ENCODE assay signal across 20 cellular contexts in genomic region chr11:18790820-18791174, GRCh38. TPM values are rescaled to one million over a fixed set of nuclear protein-coding genes. Genes with fewer than 3 reads are reported as not detected.
DNase-seq lines count a peak whose midpoint lies in the region; ATAC-seq and TF ChIP-seq lines count a peak whose summit lies in the region.
"Had no signal": no experiment of that assay in that cellular context is flagged by ENCODE, and none has a peak within 500 bp of the region (broad histone marks: within the 10 kb centered on the region; RNA-seq: fewer than 3 reads in every experiment).

No MANE protein-coding gene starts in this region.

- no peaks in the 10 kb centered on the region for H3K9me2 ChIP-seq in PC-3 (replicated peaks; ENCODE audit: low read length)

- no TSS peak for BruUV-seq in PC-3 (replicated peaks; lab: Mats Ljungman, UMichigan)

- H3K4me1 Mint-ChIP-seq in endothelial cell (ENCODE audit: unreplicated experiment) (peaks cover 12% of the 10 kb centered on the region), nephron progenitor cell (peaks cover 12% of the 10 kb centered on the region)

- H3K36me3 ChIP-seq in heart right ventricle (no peaks in the 10 kb centered on the region), upper lobe of left lung (no peaks in the 10 kb centered on the region), PC-3 (ENCODE audit: low read depth, low read length) (no peaks in the 10 kb centered on the region)
- H3K36me3 ChIP-seq: Peyer's patch had no signal

- ATAC-seq in heart right ventricle (no peak), left ventricle myocardium superior (no peak), upper lobe of left lung (ENCODE audit: low FRiP score in 2 of 2) (no peak), PC-3 (no peak)
- ATAC-seq: activated CD8-positive, alpha-beta T cell treated with anti-CD3 and anti-CD28 coated beads for 36 hours; CD8-positive, alpha-beta T cell; mucosa of descending colon had no signal

- no peak for DNase-seq in heart right ventricle
- DNase-seq in left ventricle myocardium superior = no peak
- DNase-seq in endothelial cell (ENCODE audit: low spot score) = no peak
- no peak for DNase-seq in nephron progenitor cell
- DNase-seq in upper lobe of left lung = no peak
- no peak for DNase-seq in PC-3
- DNase-seq in hypothalamus (lab: John Stamatoyannopoulos, UW) = no peak
- no peak for DNase-seq in NCI-H526 treated with DMSO at 0.1 percent for 48 hours (lab: John Stamatoyannopoulos, UW)
- DNase-seq: activated CD8-positive, alpha-beta T cell treated with anti-CD3 and anti-CD28 coated beads for 36 hours; CD8-positive, alpha-beta T cell; cerebellar nuclear complex; islet precursor cell; mucosa of descending colon; NCI-H187; NCI-H524 treated with DMSO at 0.1 percent for 48 hours; Peyer's patch; stimulated activated CD4-positive, alpha-beta T cell treated with anti-CD3 and anti-CD28 coated beads, Interleukin-12 subunit alpha, Interleukin-12 subunit beta, amount 100 ng/mL, for 4 hours; SW 1271 had no signal

- POLR2A ChIA-PET in PC-3 (lab: Charles Lee; ENCODE audit: unreplicated experiment) = no interaction called here

- CTCF ChIA-PET in PC-3 (lab: Charles Lee) = no interaction called here

- no peak overlapping the region for H3K27ac Mint-ChIP-seq in endothelial cell (ENCODE audit: unreplicated experiment)
- H3K27ac Mint-ChIP-seq in nephron progenitor cell = no peak overlapping the region
- H3K27ac Mint-ChIP-seq: activated CD8-positive, alpha-beta T cell treated with anti-CD3 and anti-CD28 coated beads for 36 hours; CD8-positive, alpha-beta T cell; IgD-negative memory B cell; stimulated activated naive CD8-positive, alpha-beta T cell treated with anti-CD3 and anti-CD28 coated beads, Interleukin-15, Interleukin-2, amounts not matched to agents 100 ng/mL and 50 ng/mL, for 24 hours had no signal

- H3K9me3 Mint-ChIP-seq in endothelial cell (ENCODE audit: unreplicated experiment) = no peaks in the 10 kb centered on the region
- no peaks in the 10 kb centered on the region for H3K9me3 Mint-ChIP-seq in nephron progenitor cell
- H3K9me3 Mint-ChIP-seq: activated CD8-positive, alpha-beta T cell treated with anti-CD3 and anti-CD28 coated beads for 36 hours; CD8-positive, alpha-beta T cell; IgD-negative memory B cell; stimulated activated naive CD8-positive, alpha-beta T cell treated with anti-CD3 and anti-CD28 coated beads, Interleukin-15, Interleukin-2, amounts not matched to agents 100 ng/mL and 50 ng/mL, for 24 hours had no signal

- TF ChIP-seq POLR2A in upper lobe of left lung (IDR thresholded peaks at IDR 0.05) = no peak

- H4K20me1 ChIP-seq in PC-3 (ENCODE audit: low read length) = no peaks in the 10 kb centered on the region

- intact Hi-C loops in heart right ventricle (cut with DNase I) (no loop called here), left ventricle myocardium superior (cut with micrococcal nuclease) (no loop called here), PC-3 (cut with micrococcal nuclease) (no loop called here)

- no peaks in the 10 kb centered on the region for H3K9me3 ChIP-seq in heart right ventricle
- no peaks in the 10 kb centered on the region for H3K9me3 ChIP-seq in upper lobe of left lung
- no peaks in the 10 kb centered on the region for H3K9me3 ChIP-seq in PC-3 (ENCODE audit: low read length)
- H3K9me3 ChIP-seq: mucosa of descending colon, Peyer's patch had no signal

- no peak overlapping the region for H2AFZ ChIP-seq in PC-3 (ENCODE audit: low read length)

- H3K79me2 ChIP-seq in PC-3 (ENCODE audit: low read length) = no peaks in the 10 kb centered on the region

- no peak for TF ChIP-seq EP300 in upper lobe of left lung (IDR thresholded peaks at IDR 0.05)

- H3K4me1 ChIP-seq in heart right ventricle (peaks cover 0 to 33% (median 11%) of the 10 kb centered on the region in 9 donors), upper lobe of left lung (peaks cover 0 to 17% (median 11%) of the 10 kb centered on the region in 4 donors), PC-3 (ENCODE audit: insufficient read depth, low read length) (no peaks in the 10 kb centered on the region)

- no peak for TF ChIP-seq CTCF in heart right ventricle (IDR thresholded peaks at IDR 0.05)
- no peak for TF ChIP-seq CTCF in endothelial cell (IDR thresholded peaks at IDR 0.05; ENCODE audit: unreplicated experiment)
- no peak for TF ChIP-seq CTCF in nephron progenitor cell (IDR thresholded peaks at IDR 0.05)
- no peak for TF ChIP-seq CTCF in upper lobe of left lung (IDR thresholded peaks at IDR 0.05)
- no peak for TF ChIP-seq CTCF in PC-3 (conservative IDR thresholded peaks at IDR 0.05; ENCODE audit: low read depth, low read length)

- H3K27me3 ChIP-seq in heart right ventricle (peaks cover 10 to 60% (median 57%) of the 10 kb centered on the region in 7 donors), upper lobe of left lung (peaks cover 0 to 25% (median 13%) of the 10 kb centered on the region in 4 donors), PC-3 (ENCODE audit: low read length) (peaks cover 44% of the 10 kb centered on the region)

- no peaks in the 10 kb centered on the region for H3F3A ChIP-seq in PC-3 (ENCODE audit: low read length, unreplicated experiment)

- no peak overlapping the region for H3K4me2 ChIP-seq in PC-3 (ENCODE audit: low read length)

- 8 to 9% methylated on average over 14 of the region's 14 CpGs for WGBS in heart right ventricle, 2 donors
- WGBS in upper lobe of left lung, 2 donors = 7 to 23% methylated on average over 5 to 14 of the region's 14 CpGs

- H3K27me3 Mint-ChIP-seq in endothelial cell (ENCODE audit: unreplicated experiment) (peaks cover 2% of the 10 kb centered on the region), nephron progenitor cell (ENCODE audit: low read depth, poor library complexity) (peaks cover 86% of the 10 kb centered on the region)

- H3K4me3 Mint-ChIP-seq in endothelial cell (ENCODE audit: unreplicated experiment) = peak overlapping the region; percentile 81
- peak overlapping the region; percentile 66 for H3K4me3 Mint-ChIP-seq in nephron progenitor cell
- H3K4me3 Mint-ChIP-seq: activated CD8-positive, alpha-beta T cell treated with anti-CD3 and anti-CD28 coated beads for 36 hours; CD8-positive, alpha-beta T cell; IgD-negative memory B cell; stimulated activated naive CD8-positive, alpha-beta T cell treated with anti-CD3 and anti-CD28 coated beads, Interleukin-15, Interleukin-2, amounts not matched to agents 100 ng/mL and 50 ng/mL, for 24 hours had no signal

- peak overlapping the region in 3 of 10 donors; percentile 17 to 64 (median 50) for H3K27ac ChIP-seq in heart right ventricle
- no peak overlapping the region for H3K27ac ChIP-seq in upper lobe of left lung
- H3K27ac ChIP-seq in PC-3 (ENCODE audit: low read length) = no peak overlapping the region
- H3K27ac ChIP-seq: Peyer's patch had no signal

- no peaks in the 10 kb centered on the region for H3K36me3 Mint-ChIP-seq in endothelial cell (ENCODE audit: low read depth, unreplicated experiment)
- no peaks in the 10 kb centered on the region for H3K36me3 Mint-ChIP-seq in nephron progenitor cell (ENCODE audit: low read depth)
- H3K36me3 Mint-ChIP-seq: CD8-positive, alpha-beta T cell; IgD-negative memory B cell had no signal

- H3K9ac ChIP-seq in PC-3 (ENCODE audit: low read length) = no peak overlapping the region

- H3K4me3 ChIP-seq in heart right ventricle = peak overlapping the region; percentile 13 to 67 (median 54)
- H3K4me3 ChIP-seq in upper lobe of left lung = peak overlapping the region in 3 of 4 donors; percentile 33 to 45 (median 35)
- H3K4me3 ChIP-seq in PC-3 (ENCODE audit: low read length) = no peak overlapping the region
- H3K4me3 ChIP-seq: mucosa of descending colon had no signal

RNA-seq across cellular contexts. Expression of gene PTPN5, which starts 0.8 kb away (rescaled TPM):
- 1 to 10 TPM; 1.5 to 8.8 (median 3.5) TPM for total RNA-seq in heart right ventricle
- polyA plus RNA-seq in heart right ventricle = 1 to 10 TPM; 4.4 to 5.8 TPM
- 1.2 TPM for total RNA-seq in left ventricle myocardium superior
- 16.4 TPM for total RNA-seq in endothelial cell (ENCODE audit: unreplicated experiment)
- 1 to 10 TPM in 2 of 6 donors, under 1 TPM in 2, not detected in 2; 0.31 to 1.8 (median 1.0) TPM for total RNA-seq in upper lobe of left lung
- total RNA-seq in PC-3 (2014; rRNA removed) = 0.95 and 2.8 TPM in 2 replicates
- total RNA-seq: activated CD8-positive, alpha-beta T cell treated with anti-CD3 and anti-CD28 coated beads for 36 hours; CD8-positive, alpha-beta T cell had no signal
- polyA plus RNA-seq: IgD-negative memory B cell had no signal
